In genomic region chr6:39521826-39522377, GRCh38 we compare ENCODE assay signal across 23 cellular contexts.
"Had no signal": no experiment of that assay in that cellular context is flagged by ENCODE, and none has a peak within 500 bp of the region (broad histone marks: within the 10 kb centered on the region; RNA-seq: fewer than 3 reads in every experiment).

No MANE protein-coding gene starts in this region.

- H3K36me3 ChIP-seq: left ventricle myocardium inferior, prostate gland, right atrium auricular region, sigmoid colon, stomach, thyroid gland had no signal

- FAIRE-seq: colon, kidney had no signal

- H3K4me1 ChIP-seq: left ventricle myocardium inferior, prostate gland, right atrium auricular region had no signal

- H3K4me3 ChIP-seq: dorsolateral prefrontal cortex, left ventricle myocardium inferior, prostate gland, right atrium auricular region, sigmoid colon, stomach, thyroid gland had no signal

- H3K27me3 ChIP-seq: dorsolateral prefrontal cortex, right atrium auricular region, sigmoid colon, stomach, thyroid gland had no signal

- DNase-seq: central memory CD4-positive, alpha-beta T cell; dorsolateral prefrontal cortex; effector CD4-positive, alpha-beta T cell; foreskin melanocyte; kidney; left ventricle myocardium inferior; mesendoderm; midbrain; naive thymus-derived CD8-positive, alpha-beta T cell; nephron progenitor cell; nucleus accumbens; sigmoid colon; stimulated activated CD4-positive, alpha-beta T cell treated with anti-CD3 and anti-CD28 coated beads, Interleukin-2, amount 100 ng/mL, for 24 hours; stimulated activated CD4-positive, alpha-beta T cell treated with anti-CD3 and anti-CD28 coated beads, Interleukin-4, amount 100 ng/mL, for 24 hours; stimulated activated naive CD4-positive, alpha-beta T cell treated with Interleukin-2 at 50 U/mL for 16 hours; stomach; thyroid gland had no signal

- ATAC-seq: esophagus mucosa; naive thymus-derived CD8-positive, alpha-beta T cell; stimulated activated effector memory CD8-positive, alpha-beta T cell treated with anti-CD3 and anti-CD28 coated beads, Interleukin-12 subunit alpha, Interleukin-12 subunit beta, amount 100 ng/mL, for 72 hours had no signal

- H3K9me3 ChIP-seq: left ventricle myocardium inferior, prostate gland, right atrium auricular region, sigmoid colon, stomach, thyroid gland had no signal

- H3K27ac ChIP-seq: epithelial cell of prostate, left ventricle myocardium inferior, prostate gland, right atrium auricular region, thyroid gland had no signal
